15 cellular contexts compared by ENCODE assay signal in genomic region chr3:185685231-185686035, GRCh38.
"Had no signal": no experiment of that assay in that cellular context is flagged by ENCODE, and none has a peak within 500 bp of the region (broad histone marks: within the 10 kb centered on the region; RNA-seq: fewer than 3 reads in every experiment).

No MANE protein-coding gene starts in this region.

- H3K27me3 ChIP-seq: right atrium auricular region, spleen, upper lobe of right lung had no signal

- H3K4me1 ChIP-seq: right atrium auricular region, spleen, upper lobe of right lung had no signal

- H3K9me3 ChIP-seq: right atrium auricular region, upper lobe of right lung had no signal

- DNase-seq: activated naive CD4-positive, alpha-beta T cell; activated naive CD8-positive, alpha-beta T cell treated with anti-CD3 and anti-CD28 coated beads, Interleukin-2, amount 50 U/mL, for 24 hours; caudate nucleus; effector CD8-positive, alpha-beta T cell; left cardiac atrium; naive B cell; spleen; stimulated activated CD4-positive, alpha-beta T cell treated with anti-CD3 and anti-CD28 coated beads, Interleukin-2, amount 100 ng/mL, for 24 hours; stimulated activated naive CD4-positive, alpha-beta T cell; T-helper 9 cell; upper lobe of right lung had no signal

- ATAC-seq: activated naive CD8-positive, alpha-beta T cell treated with anti-CD3 and anti-CD28 coated beads, Interleukin-2, amount 50 U/mL, for 24 hours; left cardiac atrium; upper lobe of right lung had no signal

- H3K4me3 ChIP-seq: coronary artery, lung, right atrium auricular region, spleen, upper lobe of right lung had no signal

- H3K27ac ChIP-seq: coronary artery, right atrium auricular region, spleen, upper lobe of right lung, VCaP had no signal
